ENCODE assay signal across 8 cellular contexts in the genomic region with DNA sequence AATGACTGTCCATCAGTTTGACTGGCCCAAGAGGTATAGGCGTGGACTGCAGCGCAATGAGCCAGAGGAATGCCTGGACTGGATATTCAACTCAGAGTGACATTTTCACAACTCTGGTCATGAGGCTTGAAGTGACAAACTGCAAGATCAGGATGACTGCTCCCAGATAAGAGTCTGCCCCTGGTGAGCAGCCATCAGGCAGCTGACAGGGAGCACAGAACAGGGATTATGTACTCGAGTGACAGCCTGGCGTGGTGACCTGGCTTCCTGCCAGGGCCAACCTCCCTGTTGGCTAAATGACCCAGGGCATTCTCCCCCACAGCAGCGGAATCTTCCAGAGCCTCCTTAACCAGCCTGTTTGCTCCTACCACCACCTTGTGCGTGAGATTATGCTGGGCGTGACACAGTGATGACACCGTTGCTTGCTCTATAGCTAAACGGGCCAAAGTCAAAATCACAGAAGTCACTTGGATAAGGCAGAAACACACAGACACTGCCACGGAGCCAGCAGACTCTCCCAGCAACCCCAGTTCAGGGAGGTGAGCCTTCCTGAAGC.
A peak's percentile ranks its signal among the peaks of the same experiment; 100 is the strongest.
DNase-seq lines count a peak whose midpoint lies in the region; ATAC-seq and TF ChIP-seq lines count a peak whose summit lies in the region.

No MANE protein-coding gene starts in this region.

- no peak overlapping the region for H3K9ac ChIP-seq in Karpas-422 (ENCODE audit: low read length)

- WGBS in heart left ventricle, 4 donors = 36 to 54% (median 43%) methylated on average over 9 to 10 of the region's 10 CpGs

- H3K9me3 ChIP-seq in HEK293 (ENCODE audit: control insufficient read depth, insufficient read depth, low read depth, low read length) (no peaks in the 10 kb centered on the region), heart left ventricle (no peaks in the 10 kb centered on the region), Karpas-422 (ENCODE audit: low read length) (no peaks in the 10 kb centered on the region)

- H3K36me3 ChIP-seq in HEK293 (ENCODE audit: control insufficient read depth in 2 of 2, insufficient read depth in 1 of 2, low read length in 2 of 2) (no peaks in the 10 kb centered on the region), heart left ventricle (no peaks in the 10 kb centered on the region), Karpas-422 (ENCODE audit: insufficient read depth, low read length) (no peaks in the 10 kb centered on the region)

- no peak overlapping the region for H3K4me2 ChIP-seq in Karpas-422 (ENCODE audit: low read depth, low read length, poor library complexity, severe bottlenecking)

- H3K27ac ChIP-seq in HEK293 (ENCODE audit: extremely low read depth, low read depth, low read length) (no peak overlapping the region), heart left ventricle (peak overlapping the region in 10 of 12 donors; percentile 28 to 78 (median 62)), Karpas-422 (ENCODE audit: low read length) (no peak overlapping the region)

- peak; percentile 87 for DNase-seq in NCI-H82 treated with DMSO at 0.1 percent for 48 hours (lab: John Stamatoyannopoulos, UW; ENCODE audit: unreplicated experiment)
- peak; percentile 79 to 91 (median 87) for DNase-seq in heart left ventricle
- DNase-seq in retinal pigment epithelial cell (ENCODE audit: low read depth) = peak; percentile 18
- DNase-seq in Karpas-422 = no peak
- DNase-seq in activated CD8-positive, alpha-beta memory T cell treated with anti-CD3 and anti-CD28 coated beads, Interleukin-2, amount 50 U/mL, for 4 hours = no peak
- no peak for DNase-seq in stimulated activated CD4-positive, alpha-beta T cell treated with anti-CD3 and anti-CD28 coated beads, Interleukin-4, amount 100 ng/mL, for 4 hours

- H3K79me2 ChIP-seq in Karpas-422 (ENCODE audit: low read length) = no peaks in the 10 kb centered on the region

- no peaks in the 10 kb centered on the region for H3K9me2 ChIP-seq in Karpas-422 (replicated peaks; ENCODE audit: insufficient read depth, low read length)

- H2AFZ ChIP-seq in Karpas-422 (ENCODE audit: low read length) = no peak overlapping the region

- H4K20me1 ChIP-seq in Karpas-422 (ENCODE audit: insufficient read depth, low read depth, low read length) = no peaks in the 10 kb centered on the region

- CTCF ChIA-PET in HEK293 (lab: Yijun Ruan, JAX) = no interaction called here

- ATAC-seq in heart left ventricle = peak; percentile 97 to 99 (median 98)
- no peak for ATAC-seq in GM19455 (IDR thresholded peaks at IDR 0.05; ENCODE audit: unreplicated experiment)

- H3K27me3 ChIP-seq in heart left ventricle (no peaks in the 10 kb centered on the region), Karpas-422 (ENCODE audit: low read length) (no peaks in the 10 kb centered on the region)

- H3K4me3 ChIP-seq in HEK293 (ENCODE audit: low read depth, low read length) = no peak overlapping the region
- H3K4me3 ChIP-seq in heart left ventricle = peak overlapping the region in 3 of 12 donors; percentile 15 to 18 (median 15)
- H3K4me3 ChIP-seq in retinal pigment epithelial cell (ENCODE audit: low read length) = no peak overlapping the region
- H3K4me3 ChIP-seq in Karpas-422 (ENCODE audit: low read length) = no peak overlapping the region

- intact Hi-C loops in heart left ventricle (cut with DNase I) = no loop called here

- POLR2A ChIA-PET in HEK293 (lab: Yijun Ruan, JAX) = no interaction called here

- H3K4me1 ChIP-seq in HEK293 (ENCODE audit: control insufficient read depth, insufficient read depth, low read length) (no peaks in the 10 kb centered on the region), heart left ventricle (peaks cover 0 to 10% (median 0%) of the 10 kb centered on the region in 12 donors), Karpas-422 (ENCODE audit: low read length) (no peaks in the 10 kb centered on the region)

- no peak for TF ChIP-seq CTCF in HEK293 (tag by site-specific recombination; IDR thresholded peaks at IDR 0.05)
- no peak for TF ChIP-seq CTCF in heart left ventricle (IDR thresholded peaks at IDR 0.05)
- no peak for TF ChIP-seq CTCF in retinal pigment epithelial cell (conservative IDR thresholded peaks at IDR 0.05; ENCODE audit: low read depth, low read length)

- TF ChIP-seq POLR2A in heart left ventricle (IDR thresholded peaks at IDR 0.05) = no peak

TF ChIP-seq in HEK293, 187 proteins besides CTCF, POLR2A, EP300 and RAD21 (continues in another document):
- TF ChIP-seq ZNF214 (tag by site-specific recombination; IDR thresholded peaks at IDR 0.05; ENCODE audit: borderline replicate concordance) = no peak
- TF ChIP-seq ZBTB17 (tag by site-specific recombination; IDR thresholded peaks at IDR 0.05) = peak; percentile 63; the same call in 1 of the 2 replicates
- TF ChIP-seq ZIC2 (tag by site-specific recombination; IDR thresholded peaks at IDR 0.05) = peak; percentile 76
- TF ChIP-seq, protein P1, sequence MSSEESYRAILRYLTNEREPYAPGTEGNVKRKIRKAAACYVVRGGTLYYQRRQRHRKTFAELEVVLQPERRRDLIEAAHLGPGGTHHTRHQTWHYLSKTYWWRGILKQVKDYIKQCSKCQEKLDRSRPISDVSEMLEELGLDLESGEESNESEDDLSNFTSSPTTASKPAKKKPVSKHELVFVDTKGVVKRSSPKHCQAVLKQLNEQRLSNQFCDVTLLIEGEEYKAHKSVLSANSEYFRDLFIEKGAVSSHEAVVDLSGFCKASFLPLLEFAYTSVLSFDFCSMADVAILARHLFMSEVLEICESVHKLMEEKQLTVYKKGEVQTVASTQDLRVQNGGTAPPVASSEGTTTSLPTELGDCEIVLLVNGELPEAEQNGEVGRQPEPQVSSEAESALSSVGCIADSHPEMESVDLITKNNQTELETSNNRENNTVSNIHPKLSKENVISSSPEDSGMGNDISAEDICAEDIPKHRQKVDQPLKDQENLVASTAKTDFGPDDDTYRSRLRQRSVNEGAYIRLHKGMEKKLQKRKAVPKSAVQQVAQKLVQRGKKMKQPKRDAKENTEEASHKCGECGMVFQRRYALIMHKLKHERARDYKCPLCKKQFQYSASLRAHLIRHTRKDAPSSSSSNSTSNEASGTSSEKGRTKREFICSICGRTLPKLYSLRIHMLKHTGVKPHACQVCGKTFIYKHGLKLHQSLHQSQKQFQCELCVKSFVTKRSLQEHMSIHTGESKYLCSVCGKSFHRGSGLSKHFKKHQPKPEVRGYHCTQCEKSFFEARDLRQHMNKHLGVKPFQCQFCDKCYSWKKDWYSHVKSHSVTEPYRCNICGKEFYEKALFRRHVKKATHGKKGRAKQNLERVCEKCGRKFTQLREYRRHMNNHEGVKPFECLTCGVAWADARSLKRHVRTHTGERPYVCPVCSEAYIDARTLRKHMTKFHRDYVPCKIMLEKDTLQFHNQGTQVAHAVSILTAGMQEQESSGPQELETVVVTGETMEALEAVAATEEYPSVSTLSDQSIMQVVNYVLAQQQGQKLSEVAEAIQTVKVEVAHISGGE (tag by site-specific recombination; conservative IDR thresholded peaks at IDR 0.05; ENCODE audit: low read depth) = no peak
- peak; percentile 83 for TF ChIP-seq FEZF1 (tag by site-specific recombination; IDR thresholded peaks at IDR 0.05)
- TF ChIP-seq ZBTB48 (tag by site-specific recombination; IDR thresholded peaks at IDR 0.05) = 0 out of 2 replicates have a peak, but pooled peaks have one; percentile 24
- TF ChIP-seq GLIS1 (tag by site-specific recombination; IDR thresholded peaks at IDR 0.05) = peak; percentile 61
- TF ChIP-seq WT1 (tag by site-specific recombination; IDR thresholded peaks at IDR 0.05) = peak; percentile 41
- no peak for TF ChIP-seq ZBTB7A (tag by site-specific recombination; IDR thresholded peaks at IDR 0.05; ENCODE audit: low read depth)
- no peak for TF ChIP-seq HIC1 (tag by site-specific recombination; IDR thresholded peaks at IDR 0.05)
- peak; percentile 85 for TF ChIP-seq OSR2 (tag by site-specific recombination; IDR thresholded peaks at IDR 0.05)

Comparison
In these comparisons a context has a peak if more than half of its experiments do, and no peak if none do; other contexts are left out.
1. H3K27ac ChIP-seq: peak in heart left ventricle (10 of 12); none in HEK293 (single experiment) and Karpas-422 (single experiment).
2. DNase-seq: peak in NCI-H82 treated with DMSO at 0.1 percent for 48 hours (single experiment), heart left ventricle (5 of 5) and retinal pigment epithelial cell (single experiment); none in Karpas-422 (single experiment), activated CD8-positive, alpha-beta memory T cell treated with anti-CD3 and anti-CD28 coated beads, Interleukin-2, amount 50 U/mL, for 4 hours (single experiment) and stimulated activated CD4-positive, alpha-beta T cell treated with anti-CD3 and anti-CD28 coated beads, Interleukin-4, amount 100 ng/mL, for 4 hours (0 of 2).